In genomic region chr2:105886029-105886454, GRCh38 we compare ENCODE assay signal across 10 cellular contexts.
DNase-seq lines count a peak whose midpoint lies in the region; ATAC-seq and TF ChIP-seq lines count a peak whose summit lies in the region.
"Had no signal": no experiment of that assay in that cellular context is flagged by ENCODE, and none has a peak within 500 bp of the region (broad histone marks: within the 10 kb centered on the region; RNA-seq: fewer than 3 reads in every experiment).

No MANE protein-coding gene starts in this region.

- no TSS peak for BruUV-seq in Caco-2 (replicated peaks; lab: Mats Ljungman, UMichigan)

- no peaks in the 10 kb centered on the region for H3K9me3 Mint-ChIP-seq in Caco-2 (ENCODE audit: unreplicated experiment)
- H3K9me3 Mint-ChIP-seq in T-cell = peaks cover 3 to 14% (median 4%) of the 10 kb centered on the region in 3 donors

- intact Hi-C loops in Caco-2 (cut with micrococcal nuclease; ENCODE audit: unreplicated experiment) (loop anchor here (5.0 kb wide), 3 partner anchors 74 to 539 kb away; no protein-coding TSS in a partner anchor), sciatic nerve (cut with DNase I) (no loop called here)

- H3K36me3 Mint-ChIP-seq in Caco-2 (ENCODE audit: insufficient read depth, unreplicated experiment) (peaks cover 58% of the 10 kb centered on the region), T-cell (peaks cover 65% of the 10 kb centered on the region)

- H3K4me3 ChIP-seq in Caco-2 (ENCODE audit: low read depth, low read length) (no peak overlapping the region), fibroblast of villous mesenchyme (ENCODE audit: low read depth, low read length) (no peak overlapping the region)
- H3K4me3 ChIP-seq: SK-N-MC had no signal

- peaks cover 24% of the 10 kb centered on the region for H3K4me1 ChIP-seq in Caco-2

- H3K4me1 Mint-ChIP-seq in Caco-2 (ENCODE audit: low read depth, unreplicated experiment) (peaks cover 30% of the 10 kb centered on the region), T-cell (peaks cover 82 to 91% (median 89%) of the 10 kb centered on the region in 3 donors)

- POLR2A ChIA-PET in Caco-2 (lab: Charles Lee) = no interaction called here
- POLR2A ChIA-PET in T-cell (lab: Charles Lee) = no interaction called here

- H3K4me3 Mint-ChIP-seq in Caco-2 (ENCODE audit: unreplicated experiment) (no peak overlapping the region), T-cell (peak overlapping the region in 2 of 3 donors; percentile 10 to 62)

- no peak for TF ChIP-seq POLR2A in erythroblast (IDR thresholded peaks at IDR 0.05; ENCODE audit: low read length)

- CTCF ChIA-PET in Caco-2 (lab: Charles Lee) = no interaction called here
- CTCF ChIA-PET in T-cell (lab: Charles Lee) = interaction anchor here in 1 of 2 donors (0.6 kb wide), 1 partner anchor 34 kb away, joined by 3 read pairs; no protein-coding TSS in a partner anchor

- H3K9me3 ChIP-seq in Caco-2 = no peaks in the 10 kb centered on the region

- no peak overlapping the region for H3K27ac ChIP-seq in caudate nucleus (ENCODE audit: low read depth, low read length)
- H3K27ac ChIP-seq: epithelial cell of prostate, SK-N-MC had no signal

- peak overlapping the region; percentile 43 for H3K27ac Mint-ChIP-seq in Caco-2 (ENCODE audit: unreplicated experiment)
- peak overlapping the region; percentile 78 to 79 for H3K27ac Mint-ChIP-seq in T-cell

- no peaks in the 10 kb centered on the region for H3K27me3 ChIP-seq in Caco-2 (replicated peaks; ENCODE audit: control insufficient read depth, insufficient read depth, low read length)

- ATAC-seq in T-cell (replicated peaks in 1 of 4) = no peak
- peak; percentile 52 for ATAC-seq in sciatic nerve
- no peak for ATAC-seq in HG03457 (IDR thresholded peaks at IDR 0.05; ENCODE audit: unreplicated experiment)

- no peaks in the 10 kb centered on the region; the same call in 1 of the 2 replicates for H3K36me3 ChIP-seq in Caco-2 (ENCODE audit: control insufficient read depth, insufficient read depth, low read length)

- DNase-seq in Caco-2 (no peak), T-cell (no peak), fibroblast of villous mesenchyme (ENCODE audit: low read depth) (peak; percentile 62), sciatic nerve (ENCODE audit: low spot score) (no peak), erythroblast (lab: John Stamatoyannopoulos, UW) (no peak), caudate nucleus (lab: John Stamatoyannopoulos, UW) (no peak), DMS153 (lab: John Stamatoyannopoulos, UW) (no peak)

- H3K27me3 Mint-ChIP-seq in Caco-2 (ENCODE audit: insufficient read depth, unreplicated experiment) = no peaks in the 10 kb centered on the region
- no peaks in the 10 kb centered on the region for H3K27me3 Mint-ChIP-seq in T-cell

- TF ChIP-seq CTCF in Caco-2 (IDR thresholded peaks at IDR 0.05; ENCODE audit: insufficient read depth in 1 of 2, low read depth in 1 of 2, low read length in 1 of 2, severe bottlenecking in 1 of 2, unreplicated experiment in 1 of 2) = no peak
- no peak for TF ChIP-seq CTCF in fibroblast of villous mesenchyme (IDR thresholded peaks at IDR 0.05; ENCODE audit: insufficient read depth, low read depth, low read length)
